In genomic region chr17:75086496-75087181, GRCh38 we compare ENCODE assay signal across 9 cellular contexts. TPM values are rescaled to one million over a fixed set of nuclear protein-coding genes. Genes with fewer than 3 reads are reported as not detected.
DNase-seq lines count a peak whose midpoint lies in the region; ATAC-seq and TF ChIP-seq lines count a peak whose summit lies in the region.
"Had no signal": no experiment of that assay in that cellular context is flagged by ENCODE, and none has a peak within 500 bp of the region (broad histone marks: within the 10 kb centered on the region; RNA-seq: fewer than 3 reads in every experiment).

No MANE protein-coding gene starts in this region.

- H3K36me3 ChIP-seq in liver (ENCODE audit: control insufficient read depth in 4 of 4, insufficient read depth in 3 of 4, low read depth in 1 of 4, low read length in 3 of 4) (no peaks in the 10 kb centered on the region), suprapubic skin (no peaks in the 10 kb centered on the region)

- TF ChIP-seq RAD21 in liver (IDR thresholded peaks at IDR 0.05): peak in 1 of 2 donors; percentile 9

- peak overlapping the region; percentile 15 for H3K27ac Mint-ChIP-seq in activated naive CD4-positive, alpha-beta T cell treated with anti-CD3 and anti-CD28 coated beads, Interleukin-2, amount 10 ng/mL, durations not matched to agents 7 days and 5 days
- H3K27ac Mint-ChIP-seq in activated T-helper 1 cell treated with anti-CD3 and anti-CD28 coated beads, Interleukin-12 subunit alpha, Interleukin-12 subunit beta, Interleukin-2, Interleukin-4 antibody, amounts not matched to agents 30 ng/mL and 10 ng/mL and 1 ng/mL, durations not matched to agents 14 hours and 24 hours and 36 hours: peak overlapping the region; percentile 59
- H3K27ac Mint-ChIP-seq: activated CD8-positive, alpha-beta memory T cell treated with anti-CD3 and anti-CD28 coated beads, Interleukin-2, amount 10 ng/mL, durations not matched to agents 7 days and 5 days had no signal

- H3K9me3 ChIP-seq in liver (ENCODE audit: control insufficient read depth in 4 of 4, low read length in 3 of 4) (no peaks in the 10 kb centered on the region), suprapubic skin (no peaks in the 10 kb centered on the region)

- intact Hi-C loops in activated T-helper 1 cell treated with anti-CD3 and anti-CD28 coated beads, Interleukin-12 subunit alpha, Interleukin-12 subunit beta, Interleukin-2, Interleukin-4 antibody, amounts not matched to agents 30 ng/mL and 10 ng/mL and 1 ng/mL, durations not matched to agents 14 hours and 24 hours and 36 hours (cut with micrococcal nuclease): loop anchor here (1.0 to 5.0 kb wide), 3 partner anchors 23 to 104 kb away; partner anchors contain the start of genes ARMC7, ATP5PD and KCTD2

- no peak for TF ChIP-seq POLR2A in suprapubic skin (IDR thresholded peaks at IDR 0.05)

- no peak for TF ChIP-seq CTCF in liver (IDR thresholded peaks at IDR 0.05; ENCODE audit: low read depth, low read length, missing input control)
- no peak for TF ChIP-seq CTCF in suprapubic skin (IDR thresholded peaks at IDR 0.05)

- 44% methylated on average over 15 of the region's 15 CpGs for WGBS in liver
- 81% methylated on average over 15 of the region's 15 CpGs for WGBS in suprapubic skin

- TF ChIP-seq EP300 in suprapubic skin (IDR thresholded peaks at IDR 0.05): no peak

- H3K36me3 Mint-ChIP-seq in activated naive CD4-positive, alpha-beta T cell treated with anti-CD3 and anti-CD28 coated beads, Interleukin-2, amount 10 ng/mL, durations not matched to agents 7 days and 5 days: no peaks in the 10 kb centered on the region
- no peaks in the 10 kb centered on the region for H3K36me3 Mint-ChIP-seq in activated T-helper 1 cell treated with anti-CD3 and anti-CD28 coated beads, Interleukin-12 subunit alpha, Interleukin-12 subunit beta, Interleukin-2, Interleukin-4 antibody, amounts not matched to agents 30 ng/mL and 10 ng/mL and 1 ng/mL, durations not matched to agents 14 hours and 24 hours and 36 hours (ENCODE audit: low read depth)
- H3K36me3 Mint-ChIP-seq: activated CD8-positive, alpha-beta memory T cell treated with anti-CD3 and anti-CD28 coated beads, Interleukin-2, amount 10 ng/mL, durations not matched to agents 7 days and 5 days had no signal

- H3K4me1 ChIP-seq in liver (ENCODE audit: control insufficient read depth in 4 of 4, insufficient read depth in 4 of 4, low read length in 3 of 4) (peaks cover 29 to 53% (median 38%) of the 10 kb centered on the region in 4 donors), suprapubic skin (peaks cover 47% of the 10 kb centered on the region)

- no peak for DNase-seq in activated naive CD4-positive, alpha-beta T cell treated with anti-CD3 and anti-CD28 coated beads, Interleukin-2, amount 10 ng/mL, durations not matched to agents 7 days and 5 days
- DNase-seq in activated naive CD4-positive, alpha-beta T cell treated with Interleukin-2 at 50 U/mL for 16 hours: no peak
- no peak for DNase-seq in activated T-helper 1 cell treated with anti-CD3 and anti-CD28 coated beads, Interleukin-12 subunit alpha, Interleukin-12 subunit beta, Interleukin-2, Interleukin-4 antibody, amounts not matched to agents 30 ng/mL and 10 ng/mL and 1 ng/mL, durations not matched to agents 14 hours and 24 hours and 36 hours (ENCODE audit: low spot score)
- DNase-seq in suprapubic skin (ENCODE audit: low spot score in 2 of 2) (no peak), dermis blood vessel endothelial cell (no peak)

- H3K4me3 Mint-ChIP-seq in activated naive CD4-positive, alpha-beta T cell treated with anti-CD3 and anti-CD28 coated beads, Interleukin-2, amount 10 ng/mL, durations not matched to agents 7 days and 5 days: peak overlapping the region; percentile 77
- H3K4me3 Mint-ChIP-seq in activated T-helper 1 cell treated with anti-CD3 and anti-CD28 coated beads, Interleukin-12 subunit alpha, Interleukin-12 subunit beta, Interleukin-2, Interleukin-4 antibody, amounts not matched to agents 30 ng/mL and 10 ng/mL and 1 ng/mL, durations not matched to agents 14 hours and 24 hours and 36 hours: peak overlapping the region; percentile 69

- peaks cover 51% of the 10 kb centered on the region for H3K4me1 Mint-ChIP-seq in activated naive CD4-positive, alpha-beta T cell treated with anti-CD3 and anti-CD28 coated beads, Interleukin-2, amount 10 ng/mL, durations not matched to agents 7 days and 5 days
- peaks cover 25% of the 10 kb centered on the region for H3K4me1 Mint-ChIP-seq in activated T-helper 1 cell treated with anti-CD3 and anti-CD28 coated beads, Interleukin-12 subunit alpha, Interleukin-12 subunit beta, Interleukin-2, Interleukin-4 antibody, amounts not matched to agents 30 ng/mL and 10 ng/mL and 1 ng/mL, durations not matched to agents 14 hours and 24 hours and 36 hours (ENCODE audit: low read depth)

- no peaks in the 10 kb centered on the region for H3K9me3 Mint-ChIP-seq in activated naive CD4-positive, alpha-beta T cell treated with anti-CD3 and anti-CD28 coated beads, Interleukin-2, amount 10 ng/mL, durations not matched to agents 7 days and 5 days
- no peaks in the 10 kb centered on the region for H3K9me3 Mint-ChIP-seq in activated T-helper 1 cell treated with anti-CD3 and anti-CD28 coated beads, Interleukin-12 subunit alpha, Interleukin-12 subunit beta, Interleukin-2, Interleukin-4 antibody, amounts not matched to agents 30 ng/mL and 10 ng/mL and 1 ng/mL, durations not matched to agents 14 hours and 24 hours and 36 hours

- H3K4me3 ChIP-seq in liver (ENCODE audit: low read depth in 1 of 3, low read length in 3 of 3) (no peak overlapping the region), suprapubic skin (peak overlapping the region; percentile 75)

- H3K27me3 ChIP-seq in liver (ENCODE audit: control insufficient read depth in 4 of 4, insufficient read depth in 4 of 4, low read length in 3 of 4) (no peaks in the 10 kb centered on the region), suprapubic skin (no peaks in the 10 kb centered on the region)

- H3K27me3 Mint-ChIP-seq in activated naive CD4-positive, alpha-beta T cell treated with anti-CD3 and anti-CD28 coated beads, Interleukin-2, amount 10 ng/mL, durations not matched to agents 7 days and 5 days: peaks cover 13% of the 10 kb centered on the region
- H3K27me3 Mint-ChIP-seq in activated T-helper 1 cell treated with anti-CD3 and anti-CD28 coated beads, Interleukin-12 subunit alpha, Interleukin-12 subunit beta, Interleukin-2, Interleukin-4 antibody, amounts not matched to agents 30 ng/mL and 10 ng/mL and 1 ng/mL, durations not matched to agents 14 hours and 24 hours and 36 hours (ENCODE audit: insufficient read depth): no peaks in the 10 kb centered on the region
- H3K27me3 Mint-ChIP-seq: activated CD8-positive, alpha-beta memory T cell treated with anti-CD3 and anti-CD28 coated beads, Interleukin-2, amount 10 ng/mL, durations not matched to agents 7 days and 5 days had no signal

- H3K27ac ChIP-seq in liver (ENCODE audit: low read depth in 1 of 2, low read length in 2 of 2) (peak overlapping the region; percentile 30 to 65), suprapubic skin (no peak overlapping the region)

- no peak for ATAC-seq in GM19395 (IDR thresholded peaks at IDR 0.05; ENCODE audit: unreplicated experiment)
- ATAC-seq in GM18498 (IDR thresholded peaks at IDR 0.05; ENCODE audit: unreplicated experiment): no peak

- H3K9ac ChIP-seq in liver (ENCODE audit: low read depth in 1 of 2, low read length in 2 of 2): no peak overlapping the region

- CTCF ChIA-PET in activated naive CD4-positive, alpha-beta T cell treated with anti-CD3 and anti-CD28 coated beads, Interleukin-2, amount 10 ng/mL, durations not matched to agents 7 days and 5 days (lab: Charles Lee): interaction anchor here (1.1 to 1.3 kb wide), 3 partner anchors 23 to 125 kb away, joined by 3 to 4 read pairs (median 3); partner anchors contain the start of gene ARMC7

TF ChIP-seq in liver, 16 proteins besides CTCF, POLR2A, EP300 and RAD21 (continues in another document):
- peak; percentile 59 for TF ChIP-seq MAX (IDR thresholded peaks at IDR 0.05)
- no peak for TF ChIP-seq FOXA1 (IDR thresholded peaks at IDR 0.05)
- TF ChIP-seq TAF1 (conservative IDR thresholded peaks at IDR 0.05): no peak

RNA-seq across cellular contexts. Expression of gene SLC16A5, which starts 1.1 kb away (rescaled TPM):
- total RNA-seq in activated T-helper 1 cell treated with anti-CD3 and anti-CD28 coated beads, Interleukin-12 subunit alpha, Interleukin-12 subunit beta, Interleukin-2, Interleukin-4 antibody, amounts not matched to agents 30 ng/mL and 10 ng/mL and 1 ng/mL, durations not matched to agents 14 hours and 24 hours and 36 hours: 5.5 and 7.2 TPM in 2 replicates
- total RNA-seq in liver: 1 to 10 TPM; 3.0 to 4.5 TPM
- polyA plus RNA-seq in liver: 1 to 10 TPM; 1.0 to 2.1 TPM
- total RNA-seq in suprapubic skin: 10 to 100 TPM; 59.1 to 93.3 (median 61.4) TPM
- total RNA-seq in dermis blood vessel endothelial cell: 11.4 and 17.1 TPM in 2 replicates

RNA-seq across cellular contexts. Expression of gene ARMC7, which starts 23.1 kb away (rescaled TPM):
- total RNA-seq in activated T-helper 1 cell treated with anti-CD3 and anti-CD28 coated beads, Interleukin-12 subunit alpha, Interleukin-12 subunit beta, Interleukin-2, Interleukin-4 antibody, amounts not matched to agents 30 ng/mL and 10 ng/mL and 1 ng/mL, durations not matched to agents 14 hours and 24 hours and 36 hours: 11.6 and 13.0 TPM in 2 replicates
- 1 to 10 TPM; 1.7 to 3.1 TPM for total RNA-seq in liver
- 1 to 10 TPM; 4.3 to 6.6 TPM for polyA plus RNA-seq in liver
- total RNA-seq in suprapubic skin: 10 to 100 TPM in 2 of 4 donors, 1 to 10 TPM in 2; 7.5 to 15.5 (median 10.5) TPM
- total RNA-seq in dermis blood vessel endothelial cell: 3.1 and 3.9 TPM in 2 replicates

RNA-seq across cellular contexts. Expression of gene KCTD2, which starts 39.6 kb away (rescaled TPM):
- 21.2 and 22.6 TPM in 2 replicates for total RNA-seq in activated T-helper 1 cell treated with anti-CD3 and anti-CD28 coated beads, Interleukin-12 subunit alpha, Interleukin-12 subunit beta, Interleukin-2, Interleukin-4 antibody, amounts not matched to agents 30 ng/mL and 10 ng/mL and 1 ng/mL, durations not matched to agents 14 hours and 24 hours and 36 hours
- total RNA-seq in liver: 1 to 10 TPM; 5.6 to 8.2 TPM
- polyA plus RNA-seq in liver: 1 to 10 TPM; 2.4 to 7.1 TPM
- total RNA-seq in suprapubic skin: 10 to 100 TPM; 25.3 to 37.7 (median 31.3) TPM
- total RNA-seq in dermis blood vessel endothelial cell: 17.4 and 22.8 TPM in 2 replicates

RNA-seq across cellular contexts. Expression of gene ATP5PD, which starts 39.9 kb away (rescaled TPM):
- 152 and 165 TPM in 2 replicates for total RNA-seq in activated T-helper 1 cell treated with anti-CD3 and anti-CD28 coated beads, Interleukin-12 subunit alpha, Interleukin-12 subunit beta, Interleukin-2, Interleukin-4 antibody, amounts not matched to agents 30 ng/mL and 10 ng/mL and 1 ng/mL, durations not matched to agents 14 hours and 24 hours and 36 hours
- total RNA-seq in liver (100 to 1,000 TPM; 102 to 128 TPM), suprapubic skin (100 to 1,000 TPM; 167 to 312 (median 272) TPM), dermis blood vessel endothelial cell (214 and 256 TPM in 2 replicates)
- 100 to 1,000 TPM; 241 to 378 TPM for polyA plus RNA-seq in liver

RNA-seq across cellular contexts. Expression of gene NT5C, which starts 44.9 kb away (rescaled TPM):
- total RNA-seq in activated T-helper 1 cell treated with anti-CD3 and anti-CD28 coated beads, Interleukin-12 subunit alpha, Interleukin-12 subunit beta, Interleukin-2, Interleukin-4 antibody, amounts not matched to agents 30 ng/mL and 10 ng/mL and 1 ng/mL, durations not matched to agents 14 hours and 24 hours and 36 hours: 80.0 and 80.1 TPM in 2 replicates
- total RNA-seq in liver (10 to 100 TPM; 13.6 to 27.2 TPM), suprapubic skin (10 to 100 TPM; 58.6 to 86.7 (median 69.6) TPM), dermis blood vessel endothelial cell (48.8 and 51.9 TPM in 2 replicates)
- 10 to 100 TPM; 22.5 to 26.4 TPM for polyA plus RNA-seq in liver
